In genomic region chr7:25893436-25893835, GRCh38 we compare ENCODE assay signal across 8 cellular contexts.
DNase-seq lines count a peak whose midpoint lies in the region; ATAC-seq and TF ChIP-seq lines count a peak whose summit lies in the region.

No MANE protein-coding gene starts in this region.

- TF ChIP-seq POLR2A in transverse colon (IDR thresholded peaks at IDR 0.05): no peak

- DNase-seq in ACHN (peak; percentile 4), GM12864 (ENCODE audit: low read depth) (no peak), transverse colon (no peak), nucleus accumbens (lab: John Stamatoyannopoulos, UW) (no peak)
- DNase-seq in activated naive CD8-positive, alpha-beta T cell treated with anti-CD3 and anti-CD28 coated beads for 36 hours: no peak

- H3K36me3 Mint-ChIP-seq in activated naive CD8-positive, alpha-beta T cell treated with anti-CD3 and anti-CD28 coated beads for 36 hours: no peaks in the 10 kb centered on the region

- no peak for TF ChIP-seq CTCF in GM12864 (IDR thresholded peaks at IDR 0.05; ENCODE audit: low read depth, low read length, missing control alignments)
- no peak for TF ChIP-seq CTCF in transverse colon (IDR thresholded peaks at IDR 0.05)

- H3K27me3 Mint-ChIP-seq in activated naive CD8-positive, alpha-beta T cell treated with anti-CD3 and anti-CD28 coated beads for 36 hours: peaks cover 17% of the 10 kb centered on the region

- H3K4me1 Mint-ChIP-seq in activated naive CD8-positive, alpha-beta T cell treated with anti-CD3 and anti-CD28 coated beads for 36 hours: peaks cover 30% of the 10 kb centered on the region

- in situ Hi-C loops in ACHN (cut with HindIII; ENCODE audit: low pct_ligation_motif_present, low pct_unique_long_range_greater_than_20kb, low sequenced_read_pairs) (no loop called here), transverse colon (cut with MboI; ENCODE audit: low pct_ligation_motif_present in 1 of 4, low pct_unique_long_range_greater_than_20kb in 1 of 4, low sequenced_read_pairs in 3 of 4) (loop anchor here (5.0 to 25.0 kb wide), 7 partner anchors 164 to 969 kb away; partner anchors contain the start of gene SKAP2 (in 1 of the 4))

- no peaks in the 10 kb centered on the region for H3K9me3 ChIP-seq in muscle layer of duodenum (ENCODE audit: control insufficient read depth in 1 of 2, low read length in 2 of 2)
- H3K9me3 ChIP-seq in transverse colon: no peaks in the 10 kb centered on the region

- H3K4me1 ChIP-seq in muscle layer of duodenum (ENCODE audit: control insufficient read depth in 1 of 2, insufficient read depth in 2 of 2, low read length in 2 of 2) (peaks cover 6 to 8% of the 10 kb centered on the region in 2 donors), transverse colon (peaks cover 0 to 11% (median 3%) of the 10 kb centered on the region in 4 donors)

- peak overlapping the region; percentile 84 for H3K4me3 Mint-ChIP-seq in activated naive CD8-positive, alpha-beta T cell treated with anti-CD3 and anti-CD28 coated beads for 36 hours

- H3K27ac ChIP-seq in muscle layer of duodenum (ENCODE audit: low read length): no peak overlapping the region
- no peak overlapping the region for H3K27ac ChIP-seq in transverse colon

- no peak for TF ChIP-seq EP300 in transverse colon (IDR thresholded peaks at IDR 0.05; ENCODE audit: low read depth)

- WGBS in transverse colon (ENCODE audit: low coverage in 1 of 2), 2 donors: 11 to 16% methylated on average over 1 of the region's 1 CpG

- H3K36me3 ChIP-seq in muscle layer of duodenum (ENCODE audit: control insufficient read depth in 1 of 2, insufficient read depth in 2 of 2, low read length in 2 of 2) (no peaks in the 10 kb centered on the region), transverse colon (no peaks in the 10 kb centered on the region)

- peak overlapping the region; percentile 51; the same call in 1 of the 2 replicates for H3K4me3 ChIP-seq in GM12864 (ENCODE audit: low read depth, low read length)
- peak overlapping the region; percentile 64 to 90 for H3K4me3 ChIP-seq in muscle layer of duodenum (ENCODE audit: low read depth in 1 of 2, low read length in 2 of 2)
- H3K4me3 ChIP-seq in transverse colon: peak overlapping the region in 2 of 4 donors; percentile 35 to 55

- H3K9me3 Mint-ChIP-seq in activated naive CD8-positive, alpha-beta T cell treated with anti-CD3 and anti-CD28 coated beads for 36 hours: no peaks in the 10 kb centered on the region

- H3K27ac Mint-ChIP-seq in activated naive CD8-positive, alpha-beta T cell treated with anti-CD3 and anti-CD28 coated beads for 36 hours: no peak overlapping the region

- H3K27me3 ChIP-seq in muscle layer of duodenum (ENCODE audit: low read depth, low read length) (peaks cover 5% of the 10 kb centered on the region), transverse colon (peaks cover 17% of the 10 kb centered on the region)

- intact Hi-C loops in transverse colon (cut with DNase I; ENCODE audit: low total_unique reads): loop anchor here (5.0 kb wide), 1 partner anchor 169 kb away; no protein-coding TSS in a partner anchor

- ATAC-seq in GM18873 (IDR thresholded peaks at IDR 0.05; ENCODE audit: low FRiP score, unreplicated experiment): no peak
- no peak for ATAC-seq in GM19397 (IDR thresholded peaks at IDR 0.05; ENCODE audit: unreplicated experiment)
